Comparison of ENCODE assay signal across 8 cellular contexts in genomic region chr14:33950320-33951182, GRCh38. TPM values are rescaled to one million over a fixed set of nuclear protein-coding genes. Genes with fewer than 3 reads are reported as not detected.
DNase-seq lines count a peak whose midpoint lies in the region; ATAC-seq and TF ChIP-seq lines count a peak whose summit lies in the region.

TSS of gene EGLN3 (minus strand) at chr14:33951074. CDS start at chr14:33950752, 322 bp downstream.

- H3K36me3 ChIP-seq in liver (ENCODE audit: control insufficient read depth in 4 of 4, insufficient read depth in 3 of 4, low read depth in 1 of 4, low read length in 3 of 4) = no peaks in the 10 kb centered on the region

- peaks cover 23% of the 10 kb centered on the region for H3K36me3 Mint-ChIP-seq in activated CD4-positive, alpha-beta T cell treated with anti-CD3 and anti-CD28 coated beads, Interleukin-2, amount 10 ng/mL, durations not matched to agents 24 days and 14 days (ENCODE audit: low read depth)

- H3K4me3 Mint-ChIP-seq in activated CD4-positive, alpha-beta T cell treated with anti-CD3 and anti-CD28 coated beads, Interleukin-2, amount 10 ng/mL, durations not matched to agents 24 days and 14 days = peak within 1 kb of the TSS; percentile 87

- H3K4me1 Mint-ChIP-seq in activated CD4-positive, alpha-beta T cell treated with anti-CD3 and anti-CD28 coated beads, Interleukin-2, amount 10 ng/mL, durations not matched to agents 24 days and 14 days = peaks cover 36% of the 10 kb centered on the region

- no peak for TF ChIP-seq CTCF in liver (IDR thresholded peaks at IDR 0.05; ENCODE audit: low read depth, low read length, missing input control)

- H3K4me1 ChIP-seq in liver (ENCODE audit: control insufficient read depth in 4 of 4, insufficient read depth in 4 of 4, low read length in 3 of 4) = peaks cover 0 to 13% (median 12%) of the 10 kb centered on the region in 4 donors

- no peak within 1 kb of the TSS for H3K27ac ChIP-seq in liver (ENCODE audit: low read depth in 1 of 2, low read length in 2 of 2)

- no peaks in the 10 kb centered on the region for H3K9me3 ChIP-seq in liver (ENCODE audit: control insufficient read depth in 4 of 4, low read length in 3 of 4)

- no peaks in the 10 kb centered on the region for H3K9me3 Mint-ChIP-seq in activated CD4-positive, alpha-beta T cell treated with anti-CD3 and anti-CD28 coated beads, Interleukin-2, amount 10 ng/mL, durations not matched to agents 24 days and 14 days

- peaks cover 47% of the 10 kb centered on the region for H3K27me3 Mint-ChIP-seq in activated CD4-positive, alpha-beta T cell treated with anti-CD3 and anti-CD28 coated beads, Interleukin-2, amount 10 ng/mL, durations not matched to agents 24 days and 14 days

- peak; percentile 36 to 49 for ATAC-seq in activated CD4-positive, CD25-positive, alpha-beta regulatory T cell treated with anti-CD3 and anti-CD28 coated beads, Interleukin-2, amount 50 U/mL, for 24 hours
- ATAC-seq in HG02885 (IDR thresholded peaks at IDR 0.05; ENCODE audit: poor library complexity, unreplicated experiment) = peak; percentile 97

- H3K9ac ChIP-seq in liver (ENCODE audit: low read depth in 1 of 2, low read length in 2 of 2) = no peak within 1 kb of the TSS

- intact Hi-C loops in activated CD4-positive, alpha-beta T cell treated with anti-CD3 and anti-CD28 coated beads, Interleukin-2, amount 10 ng/mL, durations not matched to agents 24 days and 14 days (cut with micrococcal nuclease) = loop anchor here (2.0 to 5.0 kb wide), 5 partner anchors 68 to 587 kb away; partner anchors contain the start of gene EAPP

- peak in 1 of 2 donors; percentile 5 for TF ChIP-seq RAD21 in liver (IDR thresholded peaks at IDR 0.05)

- no peak for DNase-seq in activated CD4-positive, CD25-positive, alpha-beta regulatory T cell (lab: John Stamatoyannopoulos, UW)
- DNase-seq in NCI-H2171 (lab: John Stamatoyannopoulos, UW) (peak; percentile 69), dermis blood vessel endothelial cell (peak; percentile 70)
- peak; percentile 95 for DNase-seq in activated CD4-positive, alpha-beta T cell treated with anti-CD3 and anti-CD28 coated beads, Interleukin-2, amount 10 ng/mL, durations not matched to agents 24 days and 14 days
- DNase-seq in stimulated activated CD4-positive, alpha-beta T cell treated with anti-CD3 and anti-CD28 coated beads, Interleukin-4, amount 100 ng/mL, for 1 hour = peak; percentile 47

- peaks cover 0 to 3% (median 0%) of the 10 kb centered on the region in 4 donors for H3K27me3 ChIP-seq in liver (ENCODE audit: control insufficient read depth in 4 of 4, insufficient read depth in 4 of 4, low read length in 3 of 4)

- WGBS in liver = 3% methylated on average over 91 of the region's 91 CpGs

- peak within 1 kb of the TSS; percentile 48 to 74 (median 70) for H3K4me3 ChIP-seq in liver (ENCODE audit: low read depth in 1 of 3, low read length in 3 of 3)

- H3K27ac Mint-ChIP-seq in activated CD4-positive, alpha-beta T cell treated with anti-CD3 and anti-CD28 coated beads, Interleukin-2, amount 10 ng/mL, durations not matched to agents 24 days and 14 days = peak within 1 kb of the TSS; percentile 75

TF ChIP-seq in liver, 16 proteins besides CTCF, POLR2A, EP300 and RAD21:
- TF ChIP-seq REST (IDR thresholded peaks at IDR 0.05) (peak; percentile 18), HNF4G (IDR thresholded peaks at IDR 0.05) (no peak), NR2F2 (IDR thresholded peaks at IDR 0.05) (no peak), RXRA (IDR thresholded peaks at IDR 0.05) (no peak)

RNA-seq across cellular contexts. Expression of gene EGLN3, which starts in this region (rescaled TPM):
- total RNA-seq in activated CD4-positive, alpha-beta T cell treated with anti-CD3 and anti-CD28 coated beads, Interleukin-2, amount 10 ng/mL, durations not matched to agents 24 days and 14 days = 17.4 and 17.6 TPM in 2 replicates
- total RNA-seq in dermis blood vessel endothelial cell (1.4 and 2.1 TPM in 2 replicates), liver (1 to 10 TPM; 1.6 to 2.3 TPM)
- 1 to 10 TPM; 1.3 to 1.4 TPM for polyA plus RNA-seq in liver

Comparison
In these comparisons a context has a peak if more than half of its experiments do, and no peak if none do; other contexts are left out.
1. DNase-seq: peak in NCI-H2171 (single experiment), activated CD4-positive, alpha-beta T cell treated with anti-CD3 and anti-CD28 coated beads, Interleukin-2, amount 10 ng/mL, durations not matched to agents 24 days and 14 days (single experiment), dermis blood vessel endothelial cell (single experiment) and stimulated activated CD4-positive, alpha-beta T cell treated with anti-CD3 and anti-CD28 coated beads, Interleukin-4, amount 100 ng/mL, for 1 hour (single experiment); none in activated CD4-positive, CD25-positive, alpha-beta regulatory T cell (0 of 4).